Comparison of ENCODE assay signal across 10 cellular contexts in the genomic region with DNA sequence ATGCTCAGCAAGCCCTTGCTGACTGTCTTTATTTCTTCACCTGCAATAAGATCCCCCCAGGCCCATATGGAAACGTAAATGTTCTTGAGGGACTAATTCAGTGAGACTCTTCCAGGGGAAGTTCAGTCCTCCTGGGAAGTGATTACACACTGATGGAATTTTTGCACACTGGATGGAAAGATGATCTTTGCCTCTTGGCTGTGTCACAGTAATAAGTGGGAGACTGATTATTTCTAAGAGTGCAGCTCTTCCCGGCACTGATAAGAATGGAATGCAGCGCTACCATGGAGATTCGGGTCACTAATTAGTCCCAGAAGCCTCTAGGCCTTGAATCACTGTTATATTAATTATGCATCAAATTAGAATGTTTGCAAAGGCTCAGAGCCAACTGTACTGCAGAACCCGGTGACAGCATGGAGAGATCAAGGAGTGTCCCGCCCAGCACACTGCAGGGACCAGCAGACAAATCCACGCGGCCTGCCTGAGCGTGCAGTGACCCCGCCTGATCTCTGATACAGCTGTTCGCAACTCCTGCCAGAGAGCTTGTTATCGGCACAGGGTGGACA.
DNase-seq lines count a peak whose midpoint lies in the region; ATAC-seq and TF ChIP-seq lines count a peak whose summit lies in the region.
"Had no signal": no experiment of that assay in that cellular context is flagged by ENCODE, and none has a peak within 500 bp of the region (broad histone marks: within the 10 kb centered on the region; RNA-seq: fewer than 3 reads in every experiment).

No MANE protein-coding gene starts in this region.

- ATAC-seq in activated CD4-positive, CD25-positive, alpha-beta regulatory T cell treated with anti-CD3 and anti-CD28 coated beads, Interleukin-2, amount 50 U/mL, for 24 hours: no peak

- H3K27ac ChIP-seq in neural cell (ENCODE audit: low read length): peak overlapping the region; percentile 42

- H3K9me3 ChIP-seq in neural cell (ENCODE audit: low read length): peaks cover 4% of the 10 kb centered on the region

- no peaks in the 10 kb centered on the region for H4K20me1 ChIP-seq in neural cell (ENCODE audit: insufficient read depth)

- no peak for TF ChIP-seq RAD21 in neural cell (conservative IDR thresholded peaks at IDR 0.05)

- no peak overlapping the region for H3K4me2 ChIP-seq in neural cell (ENCODE audit: low read length)

- H3K79me2 ChIP-seq in neural cell (replicated peaks; ENCODE audit: insufficient read depth, low read length): no peaks in the 10 kb centered on the region

- no peaks in the 10 kb centered on the region for H3F3A ChIP-seq in neural cell (ENCODE audit: insufficient read depth, low read length, poor library complexity, severe bottlenecking)

- no peaks in the 10 kb centered on the region for H3K9me2 ChIP-seq in neural cell (ENCODE audit: insufficient read depth, low read length)

- H3K36me3 ChIP-seq in neural cell (ENCODE audit: insufficient read depth, low read length): no peaks in the 10 kb centered on the region

- TF ChIP-seq CTCF in neural cell (IDR thresholded peaks at IDR 0.05; ENCODE audit: poor library complexity, severe bottlenecking): no peak

- no peak for TF ChIP-seq EP300 in neural cell (conservative IDR thresholded peaks at IDR 0.05; ENCODE audit: poor library complexity, severe bottlenecking)

- no peaks in the 10 kb centered on the region for H3K27me3 ChIP-seq in neural cell (ENCODE audit: insufficient read depth, low read depth, low read length)

- H3K4me3 ChIP-seq in neural cell (ENCODE audit: low read length): peak overlapping the region; percentile 4

- no peak overlapping the region for H3K9ac ChIP-seq in neural cell (ENCODE audit: low read length)

- peak; percentile 64 for DNase-seq in AG08395 (ENCODE audit: low spot score)
- peak; percentile 83 for DNase-seq in NCI-H226
- DNase-seq in fibroblast of gingiva (ENCODE audit: low read depth): peak; percentile 75
- DNase-seq in activated naive CD4-positive, alpha-beta T cell (lab: John Stamatoyannopoulos, UW): no peak
- no peak for DNase-seq in GF-D8 (lab: John Stamatoyannopoulos, UW)
- DNase-seq in germinal center (ENCODE audit: low spot score): no peak
- DNase-seq: activated naive CD4-positive, alpha-beta T cell treated with anti-CD3 and anti-CD28 coated beads for 36 hours; CD8-positive, alpha-beta memory T cell had no signal

- H2AFZ ChIP-seq in neural cell (ENCODE audit: low read depth, low read length): peak overlapping the region; percentile 37

TF ChIP-seq in neural cell, 6 proteins besides CTCF, POLR2A, EP300 and RAD21:
- no peak for TF ChIP-seq EZH2 (IDR thresholded peaks at IDR 0.05; ENCODE audit: borderline replicate concordance, insufficient read depth, low read length, poor library complexity, severe bottlenecking)
- TF ChIP-seq, protein P1, sequence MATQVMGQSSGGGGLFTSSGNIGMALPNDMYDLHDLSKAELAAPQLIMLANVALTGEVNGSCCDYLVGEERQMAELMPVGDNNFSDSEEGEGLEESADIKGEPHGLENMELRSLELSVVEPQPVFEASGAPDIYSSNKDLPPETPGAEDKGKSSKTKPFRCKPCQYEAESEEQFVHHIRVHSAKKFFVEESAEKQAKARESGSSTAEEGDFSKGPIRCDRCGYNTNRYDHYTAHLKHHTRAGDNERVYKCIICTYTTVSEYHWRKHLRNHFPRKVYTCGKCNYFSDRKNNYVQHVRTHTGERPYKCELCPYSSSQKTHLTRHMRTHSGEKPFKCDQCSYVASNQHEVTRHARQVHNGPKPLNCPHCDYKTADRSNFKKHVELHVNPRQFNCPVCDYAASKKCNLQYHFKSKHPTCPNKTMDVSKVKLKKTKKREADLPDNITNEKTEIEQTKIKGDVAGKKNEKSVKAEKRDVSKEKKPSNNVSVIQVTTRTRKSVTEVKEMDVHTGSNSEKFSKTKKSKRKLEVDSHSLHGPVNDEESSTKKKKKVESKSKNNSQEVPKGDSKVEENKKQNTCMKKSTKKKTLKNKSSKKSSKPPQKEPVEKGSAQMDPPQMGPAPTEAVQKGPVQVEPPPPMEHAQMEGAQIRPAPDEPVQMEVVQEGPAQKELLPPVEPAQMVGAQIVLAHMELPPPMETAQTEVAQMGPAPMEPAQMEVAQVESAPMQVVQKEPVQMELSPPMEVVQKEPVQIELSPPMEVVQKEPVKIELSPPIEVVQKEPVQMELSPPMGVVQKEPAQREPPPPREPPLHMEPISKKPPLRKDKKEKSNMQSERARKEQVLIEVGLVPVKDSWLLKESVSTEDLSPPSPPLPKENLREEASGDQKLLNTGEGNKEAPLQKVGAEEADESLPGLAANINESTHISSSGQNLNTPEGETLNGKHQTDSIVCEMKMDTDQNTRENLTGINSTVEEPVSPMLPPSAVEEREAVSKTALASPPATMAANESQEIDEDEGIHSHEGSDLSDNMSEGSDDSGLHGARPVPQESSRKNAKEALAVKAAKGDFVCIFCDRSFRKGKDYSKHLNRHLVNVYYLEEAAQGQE (IDR thresholded peaks at IDR 0.05; ENCODE audit: borderline replicate concordance): no peak
- TF ChIP-seq SMC3 (conservative IDR thresholded peaks at IDR 0.05; ENCODE audit: poor library complexity): no peak
TF ChIP-seq in neural cell: peak in this region for 0.

Comparison
In these comparisons a context has a peak if more than half of its experiments do, and no peak if none do; other contexts are left out.
1. DNase-seq: peak in AG08395 (single experiment), NCI-H226 (single experiment) and fibroblast of gingiva (single experiment); none in activated naive CD4-positive, alpha-beta T cell (0 of 4), GF-D8 (single experiment) and germinal center (single experiment).